Comparison of ENCODE assay signal across 8 cellular contexts in genomic region chrX:154443479-154443910, GRCh38. TPM values are rescaled to one million over a fixed set of nuclear protein-coding genes. Genes with fewer than 3 reads are reported as not detected.
DNase-seq lines count a peak whose midpoint lies in the region; ATAC-seq, FAIRE-seq and TF ChIP-seq lines count a peak whose summit lies in the region.

No MANE protein-coding gene starts in this region.

- peak overlapping the region; percentile 54 for H4K8ac ChIP-seq in mesenchymal stem cell (ENCODE audit: low read length)

- peaks cover 15 to 40% (median 27%) of the 10 kb centered on the region in 10 experiments; a peak in 19 of 20 replicates for H3K4me1 ChIP-seq in BLaER1 treated with 17β-estradiol and CSF1 and Interleukin-3, amounts not matched to agents 10 nM and 100 nM
- peaks cover 9% of the 10 kb centered on the region; the same call in 1 of the 2 replicates for H3K4me1 ChIP-seq in HUES6 (ENCODE audit: control insufficient read depth, insufficient read depth, low read length)
- H3K4me1 ChIP-seq in mesenchymal stem cell (ENCODE audit: control insufficient read depth, insufficient read depth, low read depth, low read length): peaks cover 29% of the 10 kb centered on the region

- in situ Hi-C loops in brain microvascular endothelial cell (cut with HindIII; ENCODE audit: low pct_ligation_motif_present, low sequenced_read_pairs): no loop called here

- no peak overlapping the region for H3K23ac ChIP-seq in mesenchymal stem cell (ENCODE audit: low read length in 2 of 2)

- H2BK120ac ChIP-seq in mesenchymal stem cell (ENCODE audit: low read depth, low read length): no peak overlapping the region

- H3K27me3 ChIP-seq in BLaER1 treated with 17β-estradiol and CSF1 and Interleukin-3, amounts not matched to agents 10 nM and 100 nM: peaks cover 2 to 71% (median 38%) of the 10 kb centered on the region in 11 experiments; a peak in 18 of 22 replicates
- no peaks in the 10 kb centered on the region for H3K27me3 ChIP-seq in HUES6 (ENCODE audit: control insufficient read depth, insufficient read depth, low read length)
- H3K27me3 ChIP-seq in brain microvascular endothelial cell (replicated peaks): no peaks in the 10 kb centered on the region
- H3K27me3 ChIP-seq in mesenchymal stem cell (ENCODE audit: control insufficient read depth in 1 of 2, insufficient read depth in 1 of 2, low read length in 2 of 2): no peaks in the 10 kb centered on the region

- no peak overlapping the region for H3K14ac ChIP-seq in mesenchymal stem cell (ENCODE audit: low read length in 2 of 2)

- H3K79me1 ChIP-seq in mesenchymal stem cell (replicated peaks; ENCODE audit: low read length, poor library complexity, severe bottlenecking): peaks cover 10% of the 10 kb centered on the region

- peak overlapping the region in 1 of 2 experiments; percentile 84 for H3K4ac ChIP-seq in mesenchymal stem cell (ENCODE audit: low read depth in 1 of 2, low read length in 2 of 2)

- H3K9ac ChIP-seq in BLaER1 treated with 17β-estradiol and CSF1 and Interleukin-3, amounts not matched to agents 10 nM and 100 nM: peak overlapping the region; percentile 69 to 86 (median 79); a peak in 20 of 22 replicates
- peak overlapping the region; percentile 38 for H3K9ac ChIP-seq in HUES6 (ENCODE audit: low read length)
- H3K9ac ChIP-seq in mesenchymal stem cell (ENCODE audit: low read length): peak overlapping the region; percentile 81

- H2BK12ac ChIP-seq in mesenchymal stem cell (ENCODE audit: low read length in 2 of 2): no peak overlapping the region

- peak overlapping the region; percentile 60 to 73 (median 67) for H3K4me3 ChIP-seq in BLaER1 treated with 17β-estradiol and CSF1 and Interleukin-3, amounts not matched to agents 10 nM and 100 nM
- H3K4me3 ChIP-seq in HUES6 (ENCODE audit: low read depth, low read length) (peak overlapping the region; percentile 58), brain microvascular endothelial cell (ENCODE audit: low read depth, low read length) (peak overlapping the region; percentile 36), mesenchymal stem cell (ENCODE audit: insufficient read depth in 1 of 2, low read depth in 1 of 2, low read length in 2 of 2) (peak overlapping the region; percentile 35 to 61)

- DNase-seq in brain microvascular endothelial cell (no peak), mesenchymal stem cell (peak; percentile 7), ecto neural progenitor cell (ENCODE audit: low spot score) (no peak), HTR-8/SVneo (ENCODE audit: insufficient read length, low spot score) (no peak)
- DNase-seq in stimulated activated CD4-positive, alpha-beta T cell treated with anti-CD3 and anti-CD28 coated beads, Interleukin-1b, Interleukin-23, amount 100 ng/mL, for 48 hours: no peak

- TF ChIP-seq CTCF in brain microvascular endothelial cell (IDR thresholded peaks at IDR 0.05; ENCODE audit: low read depth, low read length, missing control alignments): no peak

- no peak overlapping the region for H2BK5ac ChIP-seq in mesenchymal stem cell (ENCODE audit: low read depth, low read length, poor library complexity, severe bottlenecking)

- 12% methylated on average over 5 of the region's 10 CpGs for WGBS in mesenchymal stem cell

- H3K9me3 ChIP-seq in BLaER1 treated with 17β-estradiol and CSF1 and Interleukin-3, amounts not matched to agents 10 nM and 100 nM (replicated peaks in 1 of 11): peaks cover 0 to 18% (median 5%) of the 10 kb centered on the region in 11 experiments; a peak in 7 of 22 replicates
- H3K9me3 ChIP-seq in HUES6 (ENCODE audit: control insufficient read depth, insufficient read depth, low read depth, low read length): peaks cover 36% of the 10 kb centered on the region; the same call in 1 of the 2 replicates
- H3K9me3 ChIP-seq in mesenchymal stem cell (ENCODE audit: control insufficient read depth, low read length): no peaks in the 10 kb centered on the region

- ATAC-seq in GM19035 (IDR thresholded peaks at IDR 0.05; ENCODE audit: unreplicated experiment): no peak

- no peak overlapping the region for H2AFZ ChIP-seq in mesenchymal stem cell (ENCODE audit: low read depth, low read length)

- no peak for FAIRE-seq in HTR-8/SVneo (lab: Jason Lieb, UNC)

- H4K20me1 ChIP-seq in BLaER1 treated with 17β-estradiol and CSF1 and Interleukin-3, amounts not matched to agents 10 nM and 100 nM: peaks cover 14 to 82% (median 39%) of the 10 kb centered on the region in 11 experiments; a peak in 20 of 22 replicates

- H3K18ac ChIP-seq in mesenchymal stem cell (ENCODE audit: low read depth in 1 of 2, low read length in 2 of 2): peak overlapping the region in 1 of 2 experiments; percentile 69

- peak overlapping the region; percentile 68 to 91 (median 86) for H3K4me2 ChIP-seq in BLaER1 treated with 17β-estradiol and CSF1 and Interleukin-3, amounts not matched to agents 10 nM and 100 nM
- H3K4me2 ChIP-seq in mesenchymal stem cell (ENCODE audit: low read length, poor library complexity, severe bottlenecking): peak overlapping the region; percentile 72

- peaks cover 10 to 67% (median 33%) of the 10 kb centered on the region in 11 experiments; a peak in 16 of 22 replicates for H3K36me3 ChIP-seq in BLaER1 treated with 17β-estradiol and CSF1 and Interleukin-3, amounts not matched to agents 10 nM and 100 nM
- H3K36me3 ChIP-seq in HUES6 (ENCODE audit: control insufficient read depth, insufficient read depth, low read length) (peaks cover 64% of the 10 kb centered on the region), brain microvascular endothelial cell (replicated peaks) (peaks cover 16% of the 10 kb centered on the region), mesenchymal stem cell (ENCODE audit: control insufficient read depth in 1 of 2, insufficient read depth in 2 of 2, low read depth in 1 of 2, low read length in 2 of 2) (peaks cover 55 to 78% of the 10 kb centered on the region in 2 experiments)

- H2BK15ac ChIP-seq in mesenchymal stem cell (ENCODE audit: low read depth, poor library complexity, severe bottlenecking): no peak overlapping the region

- H3K27ac ChIP-seq in BLaER1 treated with 17β-estradiol and CSF1 and Interleukin-3, amounts not matched to agents 10 nM and 100 nM: peak overlapping the region in 8 of 11 experiments; percentile 28 to 71 (median 39); a peak in 9 of 22 replicates
- H3K27ac ChIP-seq in HUES6 (ENCODE audit: low read depth, low read length) (no peak overlapping the region), brain microvascular endothelial cell (peak overlapping the region; percentile 4), mesenchymal stem cell (ENCODE audit: low read length, poor library complexity, severe bottlenecking) (peak overlapping the region; percentile 47)

- no peak overlapping the region for H2AK5ac ChIP-seq in mesenchymal stem cell (ENCODE audit: low read length, severe bottlenecking)

- peak overlapping the region; percentile 70 for H4K91ac ChIP-seq in mesenchymal stem cell (ENCODE audit: low read length)

RNA-seq across cellular contexts. Expression of gene FAM50A, which starts 0.4 kb away (rescaled TPM):
- polyA plus RNA-seq in mesenchymal stem cell (2013, experiment 1 of 2): 129 TPM
- 129 TPM for polyA plus RNA-seq in mesenchymal stem cell (2013, experiment 2 of 2)

RNA-seq across cellular contexts. Expression of gene GDI1, which starts 6.5 kb away (rescaled TPM):
- polyA plus RNA-seq in mesenchymal stem cell (2013, experiment 1 of 2): 109 TPM
- 102 TPM for polyA plus RNA-seq in mesenchymal stem cell (2013, experiment 2 of 2)

RNA-seq across cellular contexts. Expression of gene PLXNA3, which starts 14.6 kb away (rescaled TPM):
- 50.5 TPM for polyA plus RNA-seq in mesenchymal stem cell (2013, experiment 1 of 2)
- polyA plus RNA-seq in mesenchymal stem cell (2013, experiment 2 of 2): 47.0 TPM

RNA-seq across cellular contexts. Expression of gene ATP6AP1, which starts 15.0 kb away (rescaled TPM):
- polyA plus RNA-seq in mesenchymal stem cell (2013, experiment 1 of 2): 157 TPM
- polyA plus RNA-seq in mesenchymal stem cell (2013, experiment 2 of 2): 156 TPM

RNA-seq across cellular contexts. Expression of gene TAFAZZIN, which starts 32.2 kb away (rescaled TPM):
- 15.9 TPM for polyA plus RNA-seq in mesenchymal stem cell (2013, experiment 1 of 2)
- 14.1 TPM for polyA plus RNA-seq in mesenchymal stem cell (2013, experiment 2 of 2)
